ENCODE assay signal across 8 cellular contexts in genomic region chr11:18203723-18204122, GRCh38.
A peak's percentile ranks its signal among the peaks of the same experiment; 100 is the strongest.
DNase-seq lines count a peak whose midpoint lies in the region; ATAC-seq lines count a peak whose summit lies in the region.

No MANE protein-coding gene starts in this region.

- DNase-seq in EH (ENCODE audit: low read depth) (peak; percentile 24), HPDE6-E6E7 (ENCODE audit: extremely low spot score) (peak; percentile 14), SW480 (ENCODE audit: low spot score) (peak; percentile 36), islet precursor cell (peak; percentile 68), DMS79 treated with DMSO at 0.1 percent for 48 hours (lab: John Stamatoyannopoulos, UW) (no peak), NCI-H446 (lab: John Stamatoyannopoulos, UW) (no peak)
- no peak for DNase-seq in activated CD4-positive, CD25-positive, alpha-beta regulatory T cell (lab: John Stamatoyannopoulos, UW)

- ATAC-seq in GM19395 (IDR thresholded peaks at IDR 0.05; ENCODE audit: unreplicated experiment): no peak

Comparison
In these comparisons a context has a peak if more than half of its experiments do, and no peak if none do; other contexts are left out.
1. DNase-seq: peak in EH (single experiment), HPDE6-E6E7 (single experiment), SW480 (single experiment) and islet precursor cell (single experiment); none in DMS79 treated with DMSO at 0.1 percent for 48 hours (single experiment), NCI-H446 (0 of 2) and activated CD4-positive, CD25-positive, alpha-beta regulatory T cell (0 of 4).